ENCODE assay signal across 8 cellular contexts in genomic region chr9:35490910-35491465, GRCh38. TPM values are rescaled to one million over a fixed set of nuclear protein-coding genes. Genes with fewer than 3 reads are reported as not detected.
DNase-seq lines count a peak whose midpoint lies in the region; ATAC-seq and TF ChIP-seq lines count a peak whose summit lies in the region.

No MANE protein-coding gene starts in this region.

- peaks cover 18 to 24% (median 20%) of the 10 kb centered on the region in 3 donors for H3K4me1 Mint-ChIP-seq in CD8-positive, alpha-beta memory T cell

- no peak overlapping the region for H3K4ac ChIP-seq in neuronal stem cell (ENCODE audit: low read length)

- H2AK5ac ChIP-seq in neuronal stem cell (ENCODE audit: low read depth, low read length), result no peak overlapping the region

- H3K27ac Mint-ChIP-seq in CD8-positive, alpha-beta memory T cell, result peak overlapping the region in 1 of 8 donors; percentile 25

- peak overlapping the region in 6 of 7 donors; percentile 58 to 87 (median 72) for H3K4me3 Mint-ChIP-seq in CD8-positive, alpha-beta memory T cell

- H3K27ac ChIP-seq in CD8-positive, alpha-beta memory T cell (ENCODE audit: low read depth, low read length), result peak overlapping the region; percentile 57
- H3K27ac ChIP-seq in SJCRH30 (no peak overlapping the region; the same call in 1 of the 2 replicates), esophagus squamous epithelium (peak overlapping the region; percentile 86 to 98 (median 96)), neuronal stem cell (replicated peaks; ENCODE audit: low read length) (no peak overlapping the region)

- H2BK5ac ChIP-seq in neuronal stem cell (ENCODE audit: low read length), result no peak overlapping the region

- peaks cover 7% of the 10 kb centered on the region for H3K4me1 ChIP-seq in CD8-positive, alpha-beta memory T cell (ENCODE audit: insufficient read depth, low read length)
- H3K4me1 ChIP-seq in SJCRH30, result peaks cover 8% of the 10 kb centered on the region; the same call in 1 of the 2 replicates
- peaks cover 0 to 50% (median 18%) of the 10 kb centered on the region in 3 donors for H3K4me1 ChIP-seq in esophagus squamous epithelium
- peaks cover 8 to 10% of the 10 kb centered on the region in 2 donors for H3K4me1 ChIP-seq in neuronal stem cell (ENCODE audit: control insufficient read depth in 2 of 2, insufficient read depth in 1 of 2, low read depth in 1 of 2, low read length in 2 of 2)

- intact Hi-C loops in esophagus squamous epithelium (cut with DNase I), result no loop called here
- intact Hi-C loops in head of caudate nucleus (cut with DNase I), result loop anchor here (2.0 to 5.0 kb wide), 2 partner anchors 46 to 64 kb away; no protein-coding TSS in a partner anchor

- H3K79me1 ChIP-seq in neuronal stem cell (ENCODE audit: low read depth, low read length), result no peaks in the 10 kb centered on the region

- POLR2A ChIA-PET in CD8-positive, alpha-beta memory T cell (lab: Charles Lee), result interaction anchor here (0.6 kb wide), 1 partner anchor 325 kb away, joined by 4 read pairs; no protein-coding TSS in a partner anchor

- H3K27me3 ChIP-seq in CD8-positive, alpha-beta memory T cell (ENCODE audit: insufficient read depth, low read length, poor library complexity, severe bottlenecking), result peaks cover 4% of the 10 kb centered on the region
- H3K27me3 ChIP-seq in SJCRH30, result no peaks in the 10 kb centered on the region
- no peaks in the 10 kb centered on the region for H3K27me3 ChIP-seq in esophagus squamous epithelium
- H3K27me3 ChIP-seq in neuronal stem cell (ENCODE audit: control insufficient read depth in 3 of 3, insufficient read depth in 3 of 3, low read depth in 1 of 3, low read length in 3 of 3), result no peaks in the 10 kb centered on the region

- H2BK12ac ChIP-seq in neuronal stem cell (ENCODE audit: low read length), result no peak overlapping the region

- H3K9ac ChIP-seq in neuronal stem cell (ENCODE audit: low read depth, low read length, poor library complexity), result peak overlapping the region; percentile 56

- peak overlapping the region; percentile 91 for H3K4me2 ChIP-seq in neuronal stem cell (ENCODE audit: insufficient read depth, low read length, poor library complexity, severe bottlenecking)

- H2AFZ ChIP-seq in neuronal stem cell (ENCODE audit: low read length), result peak overlapping the region; percentile 95

- WGBS in esophagus squamous epithelium, 2 donors, result 44 to 45% methylated on average over 11 to 12 of the region's 12 CpGs
- WGBS in neuronal stem cell (ENCODE audit: extremely low coverage in 2 of 2, insufficient read length in 2 of 2, insufficient replicate concordance in 1 of 2), 2 donors, result no CpG with 5 or more reads among the region's 12 CpGs

- no peak for DNase-seq in CD8-positive, alpha-beta memory T cell
- DNase-seq in SJCRH30 (no peak), esophagus squamous epithelium (lab: John Stamatoyannopoulos, UW) (no peak), neuronal stem cell (ENCODE audit: low spot score) (no peak), head of caudate nucleus (no peak), NCI-H2227 (lab: John Stamatoyannopoulos, UW; ENCODE audit: unreplicated experiment) (no peak), NCI-H1417 (lab: John Stamatoyannopoulos, UW) (no peak)

- H3K9me3 ChIP-seq in CD8-positive, alpha-beta memory T cell (ENCODE audit: low read length), result no peaks in the 10 kb centered on the region
- H3K9me3 ChIP-seq in SJCRH30 (replicated peaks), result no peaks in the 10 kb centered on the region
- no peaks in the 10 kb centered on the region for H3K9me3 ChIP-seq in esophagus squamous epithelium
- peaks cover 0 to 3% of the 10 kb centered on the region in 2 donors for H3K9me3 ChIP-seq in neuronal stem cell (replicated peaks in 1 of 2; ENCODE audit: control insufficient read depth in 2 of 2, insufficient read depth in 1 of 2, low read depth in 1 of 2, low read length in 2 of 2)

- H2BK120ac ChIP-seq in neuronal stem cell (ENCODE audit: low read depth, low read length), result peak overlapping the region; percentile 35

- no peak for TF ChIP-seq CTCF in esophagus squamous epithelium (IDR thresholded peaks at IDR 0.05)

- CTCF ChIA-PET in CD8-positive, alpha-beta memory T cell (lab: Charles Lee), result no interaction called here

- no peak overlapping the region for H2BK15ac ChIP-seq in neuronal stem cell (ENCODE audit: low read length)

- no peaks in the 10 kb centered on the region for H3K36me3 Mint-ChIP-seq in CD8-positive, alpha-beta memory T cell

- H3K18ac ChIP-seq in neuronal stem cell (ENCODE audit: low read length), result peak overlapping the region; percentile 98

- H3K36me3 ChIP-seq in CD8-positive, alpha-beta memory T cell (ENCODE audit: insufficient read depth, low read length), result no peaks in the 10 kb centered on the region
- H3K36me3 ChIP-seq in SJCRH30, result no peaks in the 10 kb centered on the region; the same call in 1 of the 2 replicates
- H3K36me3 ChIP-seq in esophagus squamous epithelium, result no peaks in the 10 kb centered on the region
- H3K36me3 ChIP-seq in neuronal stem cell (replicated peaks in 1 of 2; ENCODE audit: control insufficient read depth in 2 of 2, insufficient read depth in 2 of 2, low read length in 2 of 2), result no peaks in the 10 kb centered on the region

- H3K14ac ChIP-seq in neuronal stem cell (ENCODE audit: low read length), result no peak overlapping the region

- peaks cover 27 to 48% of the 10 kb centered on the region in 2 donors for H3K27me3 Mint-ChIP-seq in CD8-positive, alpha-beta memory T cell

- no peak for ATAC-seq in GM18867 (IDR thresholded peaks at IDR 0.05; ENCODE audit: unreplicated experiment)

- H4K91ac ChIP-seq in neuronal stem cell (ENCODE audit: low read depth, low read length, poor library complexity), result no peak overlapping the region

- H3K4me3 ChIP-seq in CD8-positive, alpha-beta memory T cell (ENCODE audit: low read length), result no peak overlapping the region
- H3K4me3 ChIP-seq in SJCRH30 (peak overlapping the region; percentile 63), esophagus squamous epithelium (peak overlapping the region; percentile 62 to 91 (median 84)), neuronal stem cell (ENCODE audit: low read length in 2 of 2) (peak overlapping the region; percentile 54 to 83)

- no peaks in the 10 kb centered on the region for H3K9me3 Mint-ChIP-seq in CD8-positive, alpha-beta memory T cell

- TF ChIP-seq POLR2A in esophagus squamous epithelium (IDR thresholded peaks at IDR 0.05), result no peak

- H4K8ac ChIP-seq in neuronal stem cell (ENCODE audit: low read depth, low read length), result no peak overlapping the region

- no peak overlapping the region for H3K23ac ChIP-seq in neuronal stem cell (ENCODE audit: low read depth, low read length, poor library complexity)

RNA-seq across cellular contexts. Expression of gene RUSC2, which starts 1.1 kb away (rescaled TPM):
- 1 to 10 TPM; 1.1 TPM for total RNA-seq in CD8-positive, alpha-beta memory T cell
- not detected for polyA plus RNA-seq in CD8-positive, alpha-beta memory T cell
- total RNA-seq in SJCRH30 (2014; rRNA removed; shearing (Covaris generic)), result 5.3 and 5.6 TPM in 2 replicates
- 10 to 100 TPM in 1 of 4 donors, 1 to 10 TPM in 3; 5.1 to 16.0 (median 8.6) TPM for total RNA-seq in esophagus squamous epithelium
- 6.3 TPM for polyA plus RNA-seq in neuronal stem cell (2013, experiment 1 of 2)
- 6.5 TPM for polyA plus RNA-seq in neuronal stem cell (2013, experiment 2 of 2)

Comparison
In these comparisons a context has a peak if more than half of its experiments do, and no peak if none do; other contexts are left out.
1. H3K27ac ChIP-seq: peak in CD8-positive, alpha-beta memory T cell (single experiment) and esophagus squamous epithelium (4 of 4); none in SJCRH30 (single experiment) and neuronal stem cell (single experiment).